ENCODE assay signal across 8 cellular contexts in the genomic region with DNA sequence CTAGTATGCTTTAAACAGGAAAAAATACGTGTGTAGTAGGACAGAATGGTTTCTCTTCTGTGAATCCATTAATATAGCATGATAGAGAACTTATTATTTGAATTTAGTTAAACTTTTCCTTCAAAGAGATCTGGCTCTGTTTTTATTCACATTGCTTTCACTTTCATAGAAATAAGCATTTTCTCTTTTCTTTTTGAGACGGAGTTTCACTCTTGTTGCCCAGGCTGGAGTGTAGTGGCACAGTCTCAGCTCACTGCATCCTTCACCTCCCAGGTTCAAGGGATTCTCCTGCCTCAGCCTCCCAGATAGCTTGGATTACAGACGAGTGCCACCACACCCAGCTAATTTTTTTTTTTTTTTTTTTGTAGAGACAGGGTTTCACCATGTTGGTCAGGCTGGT. TPM values are rescaled to one million over a fixed set of nuclear protein-coding genes. Genes with fewer than 3 reads are reported as not detected.
DNase-seq lines count a peak whose midpoint lies in the region; ATAC-seq, FAIRE-seq and TF ChIP-seq lines count a peak whose summit lies in the region.
"Not testable (repeated sequence)": the region's sequence is repeated elsewhere in the genome, so short reads cannot be mapped to it uniquely, and the experiment has no call there.

No MANE protein-coding gene starts in this region.

- not testable (repeated sequence) for H4K20me1 ChIP-seq in OCI-LY3 (ENCODE audit: insufficient read depth, low read length)

- not testable (repeated sequence) for H3K9me3 Mint-ChIP-seq in activated CD4-positive, alpha-beta T cell treated with anti-CD3 and anti-CD28 coated beads for 36 hours (ENCODE audit: low read depth); activated CD8-positive, alpha-beta T cell treated with anti-CD3 and anti-CD28 coated beads for 36 hours; activated T-helper 17 cell treated with anti-CD3 and anti-CD28 coated beads, Interleukin-2, amount 50 U/mL, for 72 hours; activated naive CD8-positive, alpha-beta T cell (ENCODE audit: low read depth); central memory CD8-positive, alpha-beta T cell; stimulated activated effector memory CD8-positive, alpha-beta T cell treated with anti-CD3 and anti-CD28 coated beads, Interleukin-12 subunit alpha, Interleukin-12 subunit beta, amount 100 ng/mL, for 72 hours

- peak overlapping the region; percentile 33; the same call in 1 of the 2 replicates for H3K4me2 ChIP-seq in OCI-LY3 (ENCODE audit: low read length)

- ATAC-seq in activated CD4-positive, alpha-beta T cell treated with anti-CD3 and anti-CD28 coated beads for 36 hours, result peak; percentile 57
- ATAC-seq in activated CD8-positive, alpha-beta T cell treated with anti-CD3 and anti-CD28 coated beads for 36 hours; activated T-helper 17 cell treated with anti-CD3 and anti-CD28 coated beads, Interleukin-2, amount 50 U/mL, for 72 hours (replicated peaks); central memory CD8-positive, alpha-beta T cell (replicated peaks; ENCODE audit: extremely low read depth, poor library complexity, severe bottlenecking); stimulated activated effector memory CD8-positive, alpha-beta T cell treated with anti-CD3 and anti-CD28 coated beads, Interleukin-12 subunit alpha, Interleukin-12 subunit beta, amount 100 ng/mL, for 72 hours: not testable (repeated sequence)

- CTCF ChIA-PET in activated CD4-positive, alpha-beta T cell treated with anti-CD3 and anti-CD28 coated beads for 36 hours (lab: Charles Lee), result interaction anchor here (1.1 to 2.1 kb wide), 2 partner anchors 19 to 401 kb away, joined by 3 to 5 read pairs; no protein-coding TSS in a partner anchor
- CTCF ChIA-PET in activated CD8-positive, alpha-beta T cell treated with anti-CD3 and anti-CD28 coated beads for 36 hours (lab: Charles Lee), result interaction anchor here (1.1 kb wide), 1 partner anchor 176 kb away, joined by 3 read pairs; no protein-coding TSS in a partner anchor

- FAIRE-seq in GM19239 (lab: Jason Lieb, UNC), result peak; percentile 58

- H3K9me3 ChIP-seq in OCI-LY3 (ENCODE audit: insufficient read depth, low read length), result not testable (repeated sequence)

- H2AFZ ChIP-seq in OCI-LY3 (ENCODE audit: low read depth, low read length), result not testable (repeated sequence)

- H3K4me3 ChIP-seq in OCI-LY3 (ENCODE audit: low read length), result not testable (repeated sequence)

- not testable (repeated sequence) for H3K27me3 Mint-ChIP-seq in activated CD4-positive, alpha-beta T cell treated with anti-CD3 and anti-CD28 coated beads for 36 hours; activated CD8-positive, alpha-beta T cell treated with anti-CD3 and anti-CD28 coated beads for 36 hours; activated T-helper 17 cell treated with anti-CD3 and anti-CD28 coated beads, Interleukin-2, amount 50 U/mL, for 72 hours; activated naive CD8-positive, alpha-beta T cell; central memory CD8-positive, alpha-beta T cell

- H3K4me1 ChIP-seq in OCI-LY3 (ENCODE audit: low read length), result not testable (repeated sequence)

- H3K36me3 Mint-ChIP-seq in activated CD4-positive, alpha-beta T cell treated with anti-CD3 and anti-CD28 coated beads for 36 hours (ENCODE audit: low read depth), result peaks cover 50% of the 10 kb centered on the region
- H3K36me3 Mint-ChIP-seq in activated CD8-positive, alpha-beta T cell treated with anti-CD3 and anti-CD28 coated beads for 36 hours (ENCODE audit: low read depth), result peaks cover 42% of the 10 kb centered on the region
- H3K36me3 Mint-ChIP-seq in activated T-helper 17 cell treated with anti-CD3 and anti-CD28 coated beads, Interleukin-2, amount 50 U/mL, for 72 hours (ENCODE audit: low read depth), result peaks cover 88% of the 10 kb centered on the region
- peaks cover 21% of the 10 kb centered on the region for H3K36me3 Mint-ChIP-seq in activated naive CD8-positive, alpha-beta T cell
- H3K36me3 Mint-ChIP-seq in central memory CD8-positive, alpha-beta T cell (ENCODE audit: insufficient read depth), result peaks cover 52% of the 10 kb centered on the region
- H3K36me3 Mint-ChIP-seq in stimulated activated effector memory CD8-positive, alpha-beta T cell treated with anti-CD3 and anti-CD28 coated beads, Interleukin-12 subunit alpha, Interleukin-12 subunit beta, amount 100 ng/mL, for 72 hours, result peaks cover 93% of the 10 kb centered on the region

- intact Hi-C loops in activated CD4-positive, alpha-beta T cell treated with anti-CD3 and anti-CD28 coated beads for 36 hours (cut with DNase I, micrococcal nuclease); activated CD8-positive, alpha-beta T cell treated with anti-CD3 and anti-CD28 coated beads for 36 hours (cut with micrococcal nuclease): not testable (repeated sequence)

- DNase-seq in GM19239 (ENCODE audit: insufficient read length, low spot score); activated CD4-positive, alpha-beta T cell treated with anti-CD3 and anti-CD28 coated beads for 36 hours; activated CD8-positive, alpha-beta T cell treated with anti-CD3 and anti-CD28 coated beads for 36 hours; central memory CD8-positive, alpha-beta T cell (ENCODE audit: low spot score in 2 of 2); stimulated activated effector memory CD8-positive, alpha-beta T cell treated with anti-CD3 and anti-CD28 coated beads, Interleukin-12 subunit alpha, Interleukin-12 subunit beta, amount 100 ng/mL, for 72 hours (ENCODE audit: low spot score in 2 of 2): not testable (repeated sequence)

- not testable (repeated sequence) for H3K27me3 ChIP-seq in OCI-LY3 (ENCODE audit: low read depth, low read length)

- H3K27ac ChIP-seq in OCI-LY3 (ENCODE audit: low read length), result peak overlapping the region; percentile 17; the same call in 1 of the 2 replicates

- POLR2A ChIA-PET in activated CD4-positive, alpha-beta T cell treated with anti-CD3 and anti-CD28 coated beads for 36 hours (lab: Charles Lee); activated CD8-positive, alpha-beta T cell treated with anti-CD3 and anti-CD28 coated beads for 36 hours (lab: Charles Lee): not testable (repeated sequence)

- H3K36me3 ChIP-seq in OCI-LY3 (replicated peaks; ENCODE audit: low read depth, low read length), result peaks cover 11% of the 10 kb centered on the region

- H3K27ac Mint-ChIP-seq in activated CD4-positive, alpha-beta T cell treated with anti-CD3 and anti-CD28 coated beads for 36 hours, result not testable (repeated sequence)
- peak overlapping the region; percentile 31 for H3K27ac Mint-ChIP-seq in activated CD8-positive, alpha-beta T cell treated with anti-CD3 and anti-CD28 coated beads for 36 hours
- H3K27ac Mint-ChIP-seq in activated T-helper 17 cell treated with anti-CD3 and anti-CD28 coated beads, Interleukin-2, amount 50 U/mL, for 72 hours, result peak overlapping the region; percentile 17
- peak overlapping the region; percentile 46 for H3K27ac Mint-ChIP-seq in activated naive CD8-positive, alpha-beta T cell
- H3K27ac Mint-ChIP-seq in central memory CD8-positive, alpha-beta T cell (ENCODE audit: low read depth), result peak overlapping the region; percentile 71
- peak overlapping the region; percentile 41 for H3K27ac Mint-ChIP-seq in stimulated activated effector memory CD8-positive, alpha-beta T cell treated with anti-CD3 and anti-CD28 coated beads, Interleukin-12 subunit alpha, Interleukin-12 subunit beta, amount 100 ng/mL, for 72 hours

- not testable (repeated sequence) for H3K4me3 Mint-ChIP-seq in activated CD4-positive, alpha-beta T cell treated with anti-CD3 and anti-CD28 coated beads for 36 hours; activated CD8-positive, alpha-beta T cell treated with anti-CD3 and anti-CD28 coated beads for 36 hours; activated T-helper 17 cell treated with anti-CD3 and anti-CD28 coated beads, Interleukin-2, amount 50 U/mL, for 72 hours; activated naive CD8-positive, alpha-beta T cell; central memory CD8-positive, alpha-beta T cell; stimulated activated effector memory CD8-positive, alpha-beta T cell treated with anti-CD3 and anti-CD28 coated beads, Interleukin-12 subunit alpha, Interleukin-12 subunit beta, amount 100 ng/mL, for 72 hours

- H3K9ac ChIP-seq in OCI-LY3 (ENCODE audit: low read length), result not testable (repeated sequence)

- TF ChIP-seq CTCF in OCI-LY3 (IDR thresholded peaks at IDR 0.05; ENCODE audit: low read depth, low read length); activated CD8-positive, alpha-beta T cell treated with anti-CD3 and anti-CD28 coated beads for 36 hours (IDR thresholded peaks at IDR 0.05): not testable (repeated sequence)

- H3K79me2 ChIP-seq in OCI-LY3 (ENCODE audit: low read length), result not testable (repeated sequence)

- peaks cover 28% of the 10 kb centered on the region for H3K4me1 Mint-ChIP-seq in activated CD4-positive, alpha-beta T cell treated with anti-CD3 and anti-CD28 coated beads for 36 hours
- H3K4me1 Mint-ChIP-seq in activated CD8-positive, alpha-beta T cell treated with anti-CD3 and anti-CD28 coated beads for 36 hours (ENCODE audit: low read depth), result peaks cover 27% of the 10 kb centered on the region
- peaks cover 14% of the 10 kb centered on the region for H3K4me1 Mint-ChIP-seq in activated T-helper 17 cell treated with anti-CD3 and anti-CD28 coated beads, Interleukin-2, amount 50 U/mL, for 72 hours
- not testable (repeated sequence) for H3K4me1 Mint-ChIP-seq in activated naive CD8-positive, alpha-beta T cell (ENCODE audit: low read depth); central memory CD8-positive, alpha-beta T cell
- H3K4me1 Mint-ChIP-seq in stimulated activated effector memory CD8-positive, alpha-beta T cell treated with anti-CD3 and anti-CD28 coated beads, Interleukin-12 subunit alpha, Interleukin-12 subunit beta, amount 100 ng/mL, for 72 hours, result peaks cover 20% of the 10 kb centered on the region

RNA-seq across cellular contexts. Expression of a gene that starts 7.5 kb away (rescaled TPM):
- under 1 TPM; 0.21 to 0.25 TPM for total RNA-seq in activated CD4-positive, alpha-beta T cell treated with anti-CD3 and anti-CD28 coated beads for 36 hours
- total RNA-seq in activated CD8-positive, alpha-beta T cell treated with anti-CD3 and anti-CD28 coated beads for 36 hours, result under 1 TPM; 0.13 to 0.16 TPM
- total RNA-seq in activated T-helper 17 cell treated with anti-CD3 and anti-CD28 coated beads, Interleukin-2, amount 50 U/mL, for 72 hours, result under 1 TPM; 0.19 to 0.50 TPM
